ENCODE assay signal across 8 cellular contexts in genomic region chr10:68332259-68333057, GRCh38. TPM values are rescaled to one million over a fixed set of nuclear protein-coding genes. Genes with fewer than 3 reads are reported as not detected.
DNase-seq lines count a peak whose midpoint lies in the region; TF ChIP-seq lines count a peak whose summit lies in the region.

Gene PBLD, minus strand, starts transcription at chr10:68332928. Its CDS starts 26,084 bp downstream, at chr10:68306844.

- peak within 1 kb of the TSS; percentile 66; the same call in 1 of the 2 replicates for H2AFZ ChIP-seq in MM.1S (ENCODE audit: low read length)
- peak within 1 kb of the TSS; percentile 92 for H2AFZ ChIP-seq in parathyroid adenoma

- no peaks in the 10 kb centered on the region for H3K9me2 ChIP-seq in MM.1S (replicated peaks; ENCODE audit: insufficient read depth, low read length)

- H3K27me3 ChIP-seq in H7 (ENCODE audit: control insufficient read depth, insufficient read depth, low read length) = no peaks in the 10 kb centered on the region
- H3K27me3 ChIP-seq in MM.1S (replicated peaks; ENCODE audit: insufficient read depth, low read length) = no peaks in the 10 kb centered on the region
- no peaks in the 10 kb centered on the region for H3K27me3 ChIP-seq in parathyroid adenoma (ENCODE audit: control insufficient read depth, insufficient read depth, low read length)
- H3K27me3 ChIP-seq in thyroid gland = no peaks in the 10 kb centered on the region

- H3K4me3 ChIP-seq in H7 (ENCODE audit: insufficient read depth, low read depth, low read length) = peak within 1 kb of the TSS; percentile 95
- peak within 1 kb of the TSS; percentile 97 for H3K4me3 ChIP-seq in MM.1S (ENCODE audit: low read length)
- peak within 1 kb of the TSS; percentile 80 for H3K4me3 ChIP-seq in SK-N-MC
- H3K4me3 ChIP-seq in parathyroid adenoma (ENCODE audit: low read depth, low read length) = peak within 1 kb of the TSS; percentile 72
- H3K4me3 ChIP-seq in thyroid gland (replicated peaks in 1 of 3) = peak within 1 kb of the TSS; percentile 57 to 89 (median 76)

- peaks cover 18% of the 10 kb centered on the region; the same call in 1 of the 2 replicates for H3F3A ChIP-seq in MM.1S (ENCODE audit: insufficient read depth, low read length)

- H3K4me1 ChIP-seq in MM.1S (ENCODE audit: low read length) (peaks cover 16% of the 10 kb centered on the region; the same call in 1 of the 2 replicates), parathyroid adenoma (peaks cover 8% of the 10 kb centered on the region), thyroid gland (peaks cover 51 to 56% of the 10 kb centered on the region in 2 donors)

- peaks cover 56% of the 10 kb centered on the region for H3K79me2 ChIP-seq in MM.1S (ENCODE audit: low read length)
- H3K79me2 ChIP-seq in parathyroid adenoma = peaks cover 36% of the 10 kb centered on the region

- H4K20me1 ChIP-seq in MM.1S (ENCODE audit: insufficient read depth, low read length) = peaks cover 46% of the 10 kb centered on the region

- H3K9ac ChIP-seq in MM.1S (ENCODE audit: low read length) = peak within 1 kb of the TSS; percentile 99
- H3K9ac ChIP-seq in SK-N-MC (ENCODE audit: insufficient read length) = peak within 1 kb of the TSS; percentile 98
- H3K9ac ChIP-seq in parathyroid adenoma = peak within 1 kb of the TSS; percentile 98

- H3K36me3 ChIP-seq in H7 (replicated peaks; ENCODE audit: control insufficient read depth, insufficient read depth, low read length) (no peaks in the 10 kb centered on the region; the same call in 1 of the 2 replicates), MM.1S (replicated peaks; ENCODE audit: insufficient read depth, low read length) (peaks cover 13% of the 10 kb centered on the region; the same call in 1 of the 2 replicates), SK-N-MC (ENCODE audit: insufficient read depth, low read length) (peaks cover 22% of the 10 kb centered on the region), parathyroid adenoma (ENCODE audit: control insufficient read depth, insufficient read depth, low read length) (no peaks in the 10 kb centered on the region), thyroid gland (no peaks in the 10 kb centered on the region)

- TF ChIP-seq POLR2A in thyroid gland (IDR thresholded peaks at IDR 0.05) = peak in 1 of 2 donors; percentile 69

- intact Hi-C loops in cardiac septum (cut with DNase I) = loop anchor here (10.0 kb wide), 1 partner anchor 258 kb away; the partner anchor contains the start of gene HERC4
- intact Hi-C loops in thyroid gland (cut with DNase I) = no loop called here

- H3K9me3 ChIP-seq in MM.1S (replicated peaks; ENCODE audit: insufficient read depth, low read length) (no peaks in the 10 kb centered on the region), SK-N-MC (ENCODE audit: low read depth, low read length) (no peaks in the 10 kb centered on the region), parathyroid adenoma (ENCODE audit: control insufficient read depth, low read length) (no peaks in the 10 kb centered on the region), thyroid gland (no peaks in the 10 kb centered on the region)

- H3K27ac ChIP-seq in MM.1S (ENCODE audit: low read length) (peak within 1 kb of the TSS; percentile 88), SK-N-MC (peak within 1 kb of the TSS; percentile 95), parathyroid adenoma (peak within 1 kb of the TSS; percentile 98), thyroid gland (peak within 1 kb of the TSS; percentile 99)

- H3K4me2 ChIP-seq in MM.1S (ENCODE audit: low read depth, low read length) = peak within 1 kb of the TSS; percentile 74
- peak within 1 kb of the TSS; percentile 98 for H3K4me2 ChIP-seq in parathyroid adenoma (ENCODE audit: low read length)

- WGBS in thyroid gland, 2 donors = 1% methylated on average over 45 to 49 of the region's 51 CpGs

- peak; percentile 52 for TF ChIP-seq CTCF in MM.1S (IDR thresholded peaks at IDR 0.05; ENCODE audit: low read length)
- TF ChIP-seq CTCF in parathyroid adenoma (IDR thresholded peaks at IDR 0.05) = peak; percentile 34
- TF ChIP-seq CTCF in thyroid gland (IDR thresholded peaks at IDR 0.05) = peak in 4 of 6 experiments; percentile 24 to 53 (median 32)

- DNase-seq in EH (ENCODE audit: low read depth) = peak; percentile 85
- DNase-seq in H7 = peak; percentile 76
- DNase-seq in MM.1S = peak; percentile 69
- DNase-seq in SK-N-MC (ENCODE audit: low read depth, low spot score) = no peak
- peak; percentile 4 for DNase-seq in activated naive CD8-positive, alpha-beta T cell treated with anti-CD3 and anti-CD28 coated beads, Interleukin-2, amount 50 U/mL, for 16 hours (ENCODE audit: low read depth, low spot score)
- peak; percentile 90 for DNase-seq in cardiac septum (ENCODE audit: low spot score)
- peak; percentile 68 to 75 for DNase-seq in thyroid gland

RNA-seq across cellular contexts. Expression of gene PBLD, which starts in this region (rescaled TPM):
- 1.4 and 3.4 TPM in 2 replicates for total RNA-seq in H7 (2014; rRNA removed; shearing (Covaris generic))
- 6.9 TPM for total RNA-seq in cardiac septum
- total RNA-seq in thyroid gland = 10 to 100 TPM in 1 of 4 donors, 1 to 10 TPM in 3; 5.0 to 12.3 (median 6.4) TPM
